Comparison of ENCODE assay signal across 8 cellular contexts in the genomic region with DNA sequence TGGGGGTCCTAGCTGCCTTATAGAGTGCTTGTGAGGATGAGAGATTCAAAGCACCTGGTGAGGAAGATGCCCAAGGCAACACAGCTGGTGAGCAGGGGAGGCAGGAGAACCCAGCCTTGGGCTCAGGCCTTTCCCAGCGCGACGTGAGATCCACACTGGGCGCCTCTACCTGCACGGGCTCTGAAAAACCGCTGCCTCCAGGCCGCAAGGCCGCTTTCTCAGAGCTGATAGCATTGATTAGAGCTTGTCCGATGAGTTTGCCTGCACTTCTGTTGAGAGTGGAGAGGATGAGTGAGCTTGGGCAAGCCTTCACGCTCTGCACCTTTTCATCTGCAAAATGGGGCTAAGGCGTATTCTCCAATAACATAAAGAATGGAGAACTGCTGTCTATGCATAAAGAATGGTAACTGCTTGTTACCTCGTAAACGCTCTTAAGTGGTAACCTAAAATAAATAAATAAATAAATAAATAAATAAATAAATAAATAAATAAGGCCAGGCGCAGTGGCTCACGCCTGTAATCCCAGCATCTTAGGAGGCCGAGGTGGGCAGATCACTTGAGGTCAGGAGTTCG. TPM values are rescaled to one million over a fixed set of nuclear protein-coding genes. Genes with fewer than 3 reads are reported as not detected.
A peak's percentile ranks its signal among the peaks of the same experiment; 100 is the strongest.
DNase-seq lines count a peak whose midpoint lies in the region; ATAC-seq and TF ChIP-seq lines count a peak whose summit lies in the region.

No MANE protein-coding gene starts in this region.

- no peaks in the 10 kb centered on the region for H3K27me3 Mint-ChIP-seq in activated CD4-positive, alpha-beta T cell treated with anti-CD3 and anti-CD28 coated beads for 36 hours

- no peaks in the 10 kb centered on the region for H3K4me1 ChIP-seq in iPS DF 6.9 (ENCODE audit: control insufficient read depth, insufficient read depth, low read length)
- peaks cover 17% of the 10 kb centered on the region for H3K4me1 ChIP-seq in suprapubic skin

- CTCF ChIA-PET in activated CD4-positive, alpha-beta T cell treated with anti-CD3 and anti-CD28 coated beads for 36 hours (lab: Charles Lee), result interaction anchor here (1.0 to 4.2 kb wide), 5 partner anchors 18 to 185 kb away, joined by 3 to 19 read pairs (median 6); no protein-coding TSS in a partner anchor

- peak overlapping the region; percentile 78 for H3K4me3 Mint-ChIP-seq in activated CD4-positive, alpha-beta T cell treated with anti-CD3 and anti-CD28 coated beads for 36 hours

- H3K27ac ChIP-seq in iPS DF 6.9 (ENCODE audit: low read length) (no peak overlapping the region), suprapubic skin (no peak overlapping the region)

- ATAC-seq in activated CD4-positive, alpha-beta T cell treated with anti-CD3 and anti-CD28 coated beads for 36 hours, result no peak

- H3K36me3 ChIP-seq in iPS DF 6.9 (ENCODE audit: control insufficient read depth, insufficient read depth, low read length) (peaks cover 10% of the 10 kb centered on the region; the same call in 1 of the 2 replicates), suprapubic skin (peaks cover 30% of the 10 kb centered on the region)

- no CpG with 5 or more reads among the region's 17 CpGs for WGBS in iPS DF 6.9 (ENCODE audit: insufficient coverage, insufficient read length)
- 74% methylated on average over 17 of the region's 17 CpGs for WGBS in suprapubic skin

- intact Hi-C loops in activated CD4-positive, alpha-beta T cell treated with anti-CD3 and anti-CD28 coated beads for 36 hours (cut with DNase I, micrococcal nuclease), result loop anchor here (1.0 to 5.0 kb wide), 4 partner anchors 25 to 202 kb away; a partner anchor contains a TSS

- no peak for TF ChIP-seq POLR2A in suprapubic skin (IDR thresholded peaks at IDR 0.05)

- H3K27me3 ChIP-seq in iPS DF 6.9 (ENCODE audit: control insufficient read depth, insufficient read depth, low read length) (no peaks in the 10 kb centered on the region), suprapubic skin (no peaks in the 10 kb centered on the region)

- TF ChIP-seq CTCF in WI38 (IDR thresholded peaks at IDR 0.05; ENCODE audit: low read depth, low read length), result no peak
- no peak for TF ChIP-seq CTCF in suprapubic skin (IDR thresholded peaks at IDR 0.05)

- POLR2A ChIA-PET in activated CD4-positive, alpha-beta T cell treated with anti-CD3 and anti-CD28 coated beads for 36 hours (lab: Charles Lee), result interaction anchor here (0.7 to 1.5 kb wide), 3 partner anchors 9 to 26 kb away, joined by 4 to 5 read pairs (median 5); a partner anchor contains a TSS

- H3K9me3 Mint-ChIP-seq in activated CD4-positive, alpha-beta T cell treated with anti-CD3 and anti-CD28 coated beads for 36 hours (ENCODE audit: low read depth), result no peaks in the 10 kb centered on the region

- H3K9me3 ChIP-seq in iPS DF 6.9 (ENCODE audit: control insufficient read depth, insufficient read depth, low read length), result no peaks in the 10 kb centered on the region
- no peaks in the 10 kb centered on the region for H3K9me3 ChIP-seq in suprapubic skin

- TF ChIP-seq EP300 in suprapubic skin (IDR thresholded peaks at IDR 0.05), result no peak

- H3K27ac Mint-ChIP-seq in activated CD4-positive, alpha-beta T cell treated with anti-CD3 and anti-CD28 coated beads for 36 hours, result peak overlapping the region; percentile 45

- H3K36me3 Mint-ChIP-seq in activated CD4-positive, alpha-beta T cell treated with anti-CD3 and anti-CD28 coated beads for 36 hours (ENCODE audit: low read depth), result peaks cover 56% of the 10 kb centered on the region

- H3K4me3 ChIP-seq in WI38 (ENCODE audit: low read depth, low read length) (peak overlapping the region; percentile 78), iPS DF 6.9 (ENCODE audit: low read length) (peak overlapping the region; percentile 64; the same call in 1 of the 2 replicates), suprapubic skin (peak overlapping the region; percentile 71)

- peaks cover 36% of the 10 kb centered on the region for H3K4me1 Mint-ChIP-seq in activated CD4-positive, alpha-beta T cell treated with anti-CD3 and anti-CD28 coated beads for 36 hours

- DNase-seq in activated CD4-positive, alpha-beta T cell treated with anti-CD3 and anti-CD28 coated beads for 36 hours, result peak; percentile 16
- DNase-seq in activated CD4-positive, alpha-beta T cell treated with anti-CD3 and anti-CD28 coated beads for 4 hours, result no peak
- no peak for DNase-seq in iPS DF 6.9 (ENCODE audit: low read depth, low spot score)
- no peak for DNase-seq in suprapubic skin (ENCODE audit: low spot score in 2 of 2)
- DNase-seq in UCSD-AML1 (lab: John Stamatoyannopoulos, UW; ENCODE audit: unreplicated experiment), result no peak
- DNase-seq in NCI-H82 (lab: John Stamatoyannopoulos, UW), result no peak
- no peak for DNase-seq in DMS79 (lab: John Stamatoyannopoulos, UW)

RNA-seq across cellular contexts. Expression of a gene that starts 0.9 kb away (rescaled TPM):
- 10 to 100 TPM; 61.7 to 71.3 TPM for total RNA-seq in activated CD4-positive, alpha-beta T cell treated with anti-CD3 and anti-CD28 coated beads for 36 hours
- total RNA-seq in suprapubic skin, result 10 to 100 TPM; 11.7 to 61.1 (median 19.4) TPM

RNA-seq across cellular contexts. Expression of a gene that starts 25.3 kb away (rescaled TPM):
- total RNA-seq in activated CD4-positive, alpha-beta T cell treated with anti-CD3 and anti-CD28 coated beads for 36 hours, result 100 to 1,000 TPM; 273 to 326 TPM
- total RNA-seq in suprapubic skin, result 100 to 1,000 TPM in 3 of 4 donors, 10 to 100 TPM in 1; 79.7 to 135 (median 129) TPM

RNA-seq across cellular contexts. Expression of a gene that starts 49.4 kb away (rescaled TPM):
- total RNA-seq in activated CD4-positive, alpha-beta T cell treated with anti-CD3 and anti-CD28 coated beads for 36 hours, result 10 to 100 TPM; 56.5 to 61.2 TPM
- 10 to 100 TPM; 14.4 to 17.3 (median 15.6) TPM for total RNA-seq in suprapubic skin

RNA-seq across cellular contexts. Expression of a gene that starts 55.5 kb away (rescaled TPM):
- total RNA-seq in activated CD4-positive, alpha-beta T cell treated with anti-CD3 and anti-CD28 coated beads for 36 hours, result 100 to 1,000 TPM; 156 to 164 TPM
- total RNA-seq in suprapubic skin, result 10 to 100 TPM; 25.4 to 63.9 (median 33.5) TPM
